In genomic region chr9:134325813-134326753, GRCh38 we compare ENCODE assay signal across 8 cellular contexts. TPM values are rescaled to one million over a fixed set of nuclear protein-coding genes. Genes with fewer than 3 reads are reported as not detected.
DNase-seq lines count a peak whose midpoint lies in the region; ATAC-seq and TF ChIP-seq lines count a peak whose summit lies in the region.

Gene RXRA, plus strand, starts transcription at chr9:134326455. Its CDS starts 177 bp downstream, at chr9:134326632.

- H3K27me3 ChIP-seq in SJCRH30 (peaks cover 17% of the 10 kb centered on the region), neuronal stem cell (ENCODE audit: control insufficient read depth in 3 of 3, insufficient read depth in 3 of 3, low read depth in 1 of 3, low read length in 3 of 3) (peaks cover 0 to 7% (median 0%) of the 10 kb centered on the region in 3 experiments), testis (no peaks in the 10 kb centered on the region)

- intact Hi-C loops in testis (cut with DNase I; ENCODE audit: low total_unique reads), result no loop called here

- H3K9ac ChIP-seq in neuronal stem cell (ENCODE audit: low read depth, low read length, poor library complexity), result peak within 1 kb of the TSS; percentile 99

- peaks cover 23% of the 10 kb centered on the region for H3K79me1 ChIP-seq in neuronal stem cell (ENCODE audit: low read depth, low read length)

- peak within 1 kb of the TSS; percentile 97 for H3K23ac ChIP-seq in neuronal stem cell (ENCODE audit: low read depth, low read length, poor library complexity)

- H2BK15ac ChIP-seq in neuronal stem cell (ENCODE audit: low read length), result peak within 1 kb of the TSS; percentile 100

- no peak for TF ChIP-seq POLR2A in testis (IDR thresholded peaks at IDR 0.05)

- peaks cover 38% of the 10 kb centered on the region for H3K4me1 ChIP-seq in SJCRH30
- H3K4me1 ChIP-seq in neuronal stem cell (ENCODE audit: control insufficient read depth in 2 of 2, insufficient read depth in 1 of 2, low read depth in 1 of 2, low read length in 2 of 2), result peaks cover 38 to 52% of the 10 kb centered on the region in 2 donors
- H3K4me1 ChIP-seq in testis, result peaks cover 46% of the 10 kb centered on the region

- H3K18ac ChIP-seq in neuronal stem cell (ENCODE audit: low read length), result peak within 1 kb of the TSS; percentile 100

- peak within 1 kb of the TSS; percentile 94 for H3K14ac ChIP-seq in neuronal stem cell (ENCODE audit: low read length)

- H3K4me3 ChIP-seq in SJCRH30 (peak within 1 kb of the TSS; percentile 75), neuronal stem cell (ENCODE audit: low read length in 2 of 2) (peak within 1 kb of the TSS; percentile 89 to 90), testis (peak within 1 kb of the TSS; percentile 75 to 77)

- no peaks in the 10 kb centered on the region for H3K9me3 Mint-ChIP-seq in activated naive CD4-positive, alpha-beta T cell treated with anti-CD3 and anti-CD28 coated beads, Interleukin-2, amount 50 U/mL, for 72 hours

- TF ChIP-seq CTCF in testis (IDR thresholded peaks at IDR 0.05), result peak in 1 of 3 experiments; percentile 6

- peak within 1 kb of the TSS; percentile 89 for H2BK5ac ChIP-seq in neuronal stem cell (ENCODE audit: low read length)

- peak within 1 kb of the TSS; percentile 75 for H4K8ac ChIP-seq in neuronal stem cell (ENCODE audit: low read depth, low read length)

- H2AFZ ChIP-seq in neuronal stem cell (ENCODE audit: low read length), result peak within 1 kb of the TSS; percentile 94

- H3K27ac ChIP-seq in SJCRH30 (peak within 1 kb of the TSS; percentile 8; the same call in 1 of the 2 replicates), neuronal stem cell (replicated peaks; ENCODE audit: low read length) (peak within 1 kb of the TSS; percentile 96), testis (peak within 1 kb of the TSS; percentile 88 to 95)

- H2BK120ac ChIP-seq in neuronal stem cell (ENCODE audit: low read depth, low read length), result peak within 1 kb of the TSS; percentile 100

- H3K27ac Mint-ChIP-seq in activated naive CD4-positive, alpha-beta T cell treated with anti-CD3 and anti-CD28 coated beads, Interleukin-2, amount 50 U/mL, for 72 hours, result no peak within 1 kb of the TSS

- WGBS in neuronal stem cell (ENCODE audit: extremely low coverage in 2 of 2, insufficient read length in 2 of 2, insufficient replicate concordance in 1 of 2), 2 donors, result no CpG with 5 or more reads among the region's 164 CpGs
- 0% methylated on average over 50 of the region's 164 CpGs; no CpG with 5 or more reads in 1 of the 2 donors for WGBS in testis, 2 donors

- H3K36me3 ChIP-seq in SJCRH30 (no peaks in the 10 kb centered on the region), neuronal stem cell (replicated peaks in 1 of 2; ENCODE audit: control insufficient read depth in 2 of 2, insufficient read depth in 2 of 2, low read length in 2 of 2) (no peaks in the 10 kb centered on the region), testis (ENCODE audit: low read depth, missing control alignments) (no peaks in the 10 kb centered on the region)

- H2BK12ac ChIP-seq in neuronal stem cell (ENCODE audit: low read length), result peak within 1 kb of the TSS; percentile 97

- peak within 1 kb of the TSS; percentile 99 for H2AK5ac ChIP-seq in neuronal stem cell (ENCODE audit: low read depth, low read length)

- DNase-seq in COR-L47 (lab: John Stamatoyannopoulos, UW) (peak; percentile 73), HT-29 (ENCODE audit: low spot score) (peak; percentile 75), SJCRH30 (peak; percentile 78 to 80), germinal center (ENCODE audit: low spot score) (peak; percentile 71), neuronal stem cell (ENCODE audit: low spot score) (peak; percentile 81), testis (peak; percentile 84)
- peak in 1 of 2 donors; percentile 33 for DNase-seq in activated naive CD4-positive, alpha-beta T cell treated with anti-CD3 and anti-CD28 coated beads, Interleukin-2, amount 50 U/mL, for 72 hours (ENCODE audit: low spot score in 2 of 2)

- peak; percentile 19 to 52 for ATAC-seq in activated naive CD4-positive, alpha-beta T cell treated with anti-CD3 and anti-CD28 coated beads, Interleukin-2, amount 50 U/mL, for 72 hours
- no peak for ATAC-seq in GM19328 (IDR thresholded peaks at IDR 0.05; ENCODE audit: unreplicated experiment)

- H3K9me3 ChIP-seq in SJCRH30 (replicated peaks) (no peaks in the 10 kb centered on the region), neuronal stem cell (replicated peaks in 1 of 2; ENCODE audit: control insufficient read depth in 2 of 2, insufficient read depth in 1 of 2, low read depth in 1 of 2, low read length in 2 of 2) (peaks cover 0 to 2% of the 10 kb centered on the region in 2 donors), testis (no peaks in the 10 kb centered on the region)

- peak within 1 kb of the TSS; percentile 100 for H3K4ac ChIP-seq in neuronal stem cell (ENCODE audit: low read length)

- H4K91ac ChIP-seq in neuronal stem cell (ENCODE audit: low read depth, low read length, poor library complexity), result peak within 1 kb of the TSS; percentile 93

- no peaks in the 10 kb centered on the region for H3K36me3 Mint-ChIP-seq in activated naive CD4-positive, alpha-beta T cell treated with anti-CD3 and anti-CD28 coated beads, Interleukin-2, amount 50 U/mL, for 72 hours

- H3K4me2 ChIP-seq in neuronal stem cell (ENCODE audit: insufficient read depth, low read length, poor library complexity, severe bottlenecking), result peak within 1 kb of the TSS; percentile 94

RNA-seq across cellular contexts. Expression of gene RXRA, which starts in this region (rescaled TPM):
- total RNA-seq in HT-29 (2014; rRNA removed; shearing (Covaris generic)), result 63.4 and 74.4 TPM in 2 replicates
- total RNA-seq in SJCRH30 (2014; rRNA removed; shearing (Covaris generic)), result 37.0 and 39.1 TPM in 2 replicates
- 1 to 10 TPM in 1 of 2 donors, under 1 TPM in 1; 0.25 to 7.9 TPM for total RNA-seq in activated naive CD4-positive, alpha-beta T cell treated with anti-CD3 and anti-CD28 coated beads, Interleukin-2, amount 50 U/mL, for 72 hours
- polyA plus RNA-seq in neuronal stem cell (2013, experiment 1 of 2), result 36.1 TPM
- 36.3 TPM for polyA plus RNA-seq in neuronal stem cell (2013, experiment 2 of 2)
- 10 to 100 TPM; 47.3 to 61.0 TPM for total RNA-seq in testis
- 31.3 TPM for polyA plus RNA-seq in testis (ENCODE audit: insufficient read depth, low read depth, low replicate concordance)

Comparison
In these comparisons a context has a peak if more than half of its experiments do, and no peak if none do; other contexts are left out.
1. H3K27ac ChIP-seq: peak in every context shown above with its lines; median percentile 96 in neuronal stem cell; 92 in testis; 8 in SJCRH30.